In genomic region chr10:122490268-122490667, GRCh38 we compare ENCODE assay signal across 23 cellular contexts. TPM values are rescaled to one million over a fixed set of nuclear protein-coding genes. Genes with fewer than 3 reads are reported as not detected.
DNase-seq lines count a peak whose midpoint lies in the region; ATAC-seq, FAIRE-seq and TF ChIP-seq lines count a peak whose summit lies in the region.
"Had no signal": no experiment of that assay in that cellular context is flagged by ENCODE, and none has a peak within 500 bp of the region (broad histone marks: within the 10 kb centered on the region; RNA-seq: fewer than 3 reads in every experiment).

No MANE protein-coding gene starts in this region.

- intact Hi-C loops in K562 (cut with micrococcal nuclease) = no loop called here

- no peak overlapping the region for H3K4me3 Mint-ChIP-seq in stimulated activated effector memory CD8-positive, alpha-beta T cell treated with anti-CD3 and anti-CD28 coated beads, Interleukin-12 subunit alpha, Interleukin-12 subunit beta, amount 100 ng/mL, for 72 hours
- no peak overlapping the region for H3K4me3 Mint-ChIP-seq in effector memory CD8-positive, alpha-beta T cell
- H3K4me3 Mint-ChIP-seq: activated naive CD4-positive, alpha-beta T cell treated with anti-CD3 and anti-CD28 coated beads, Interleukin-2, amount 10 ng/mL, durations not matched to agents 7 days and 5 days; endodermal cell; immature natural killer cell had no signal

- H3K79me2 ChIP-seq in K562 (ENCODE audit: control insufficient read depth, insufficient read depth, low read length) = no peaks in the 10 kb centered on the region

- no peak for ATAC-seq in K562
- peak; percentile 36 for ATAC-seq in stimulated activated effector memory CD8-positive, alpha-beta T cell treated with anti-CD3 and anti-CD28 coated beads, Interleukin-12 subunit alpha, Interleukin-12 subunit beta, amount 100 ng/mL, for 72 hours
- ATAC-seq in effector memory CD8-positive, alpha-beta T cell (replicated peaks) = no peak

- WGBS in K562 (ENCODE audit: insufficient coverage, low coverage, missing lambda C conversion rate) = 3% methylated on average over 4 of the region's 4 CpGs

- CTCF ChIA-PET in K562 (lab: Yijun Ruan, JAX; ENCODE audit: low intra/inter-chr PET ratio) = no interaction called here

- no peaks in the 10 kb centered on the region for H3K4me1 ChIP-seq in K562 (replicated peaks in 1 of 2; ENCODE audit: control insufficient read depth in 2 of 2, insufficient read depth in 2 of 2, low read length in 2 of 2)
- H3K4me1 ChIP-seq: BE2C, SJCRH30 had no signal

- no peak overlapping the region for H3K9ac ChIP-seq in K562 (ENCODE audit: insufficient read depth in 1 of 2, low read depth in 2 of 2, low read length in 2 of 2)

- H3K9me3 ChIP-seq in K562 (replicated peaks; ENCODE audit: control insufficient read depth, insufficient read depth, low read depth, low read length) = no peaks in the 10 kb centered on the region
- H3K9me3 ChIP-seq: BE2C, SJCRH30, testis had no signal

- H3K27me3 ChIP-seq in K562 (ENCODE audit: control insufficient read depth in 2 of 2, insufficient read depth in 2 of 2, low read length in 2 of 2) = peaks cover 0 to 60% of the 10 kb centered on the region in 2 experiments; a peak in 3 of 5 replicates
- H3K27me3 ChIP-seq: testis had no signal

- H3K4me2 ChIP-seq in K562 (ENCODE audit: insufficient read depth, low read length) = no peak overlapping the region

- peaks cover 38% of the 10 kb centered on the region for H3K4me1 Mint-ChIP-seq in stimulated activated effector memory CD8-positive, alpha-beta T cell treated with anti-CD3 and anti-CD28 coated beads, Interleukin-12 subunit alpha, Interleukin-12 subunit beta, amount 100 ng/mL, for 72 hours
- H3K4me1 Mint-ChIP-seq in effector memory CD8-positive, alpha-beta T cell (ENCODE audit: low read depth in 2 of 2) = peaks cover 12 to 16% of the 10 kb centered on the region in 2 donors
- H3K4me1 Mint-ChIP-seq: activated naive CD4-positive, alpha-beta T cell treated with anti-CD3 and anti-CD28 coated beads, Interleukin-2, amount 10 ng/mL, durations not matched to agents 7 days and 5 days had no signal

- H3K27me3 Mint-ChIP-seq in effector memory CD8-positive, alpha-beta T cell = peaks cover 12 to 18% of the 10 kb centered on the region in 2 donors

- POLR2A ChIA-PET in K562 (lab: Yijun Ruan, JAX) = no interaction called here

- BruUV-seq in K562 (replicated peaks; lab: Mats Ljungman, UMichigan) = no TSS peak

- in situ Hi-C loops in K562 (cut with MboI) = no loop called here

- no peak for TF ChIP-seq EP300 in K562 (IDR thresholded peaks at IDR 0.05; ENCODE audit: low read length)

- TF ChIP-seq CTCF in K562 (IDR thresholded peaks at IDR 0.05 in 2 of 3, conservative IDR thresholded peaks at IDR 0.05 in 1 of 3; ENCODE audit: insufficient read depth in 2 of 3, low read depth in 1 of 3, low read length in 3 of 3) (no peak), fibroblast of pulmonary artery (IDR thresholded peaks at IDR 0.05; ENCODE audit: low read length, missing control alignments) (no peak)

- TF ChIP-seq RAD21 in K562 (CRISPR knock-in tag; conservative IDR thresholded peaks at IDR 0.05 in 1 of 2, IDR thresholded peaks at IDR 0.05 in 1 of 2) = no peak

- no peak for FAIRE-seq in K562 (lab: Jason Lieb, UNC)
- FAIRE-seq: HTR-8/SVneo had no signal

- H3K4me3 ChIP-seq in K562 (no peak overlapping the region), fibroblast of pulmonary artery (replicated peaks; ENCODE audit: low read depth, low read length) (no peak overlapping the region)
- H3K4me3 ChIP-seq: SJCRH30, testis had no signal

- no peak overlapping the region for H2AFZ ChIP-seq in K562 (ENCODE audit: low read depth, low read length)

- no peak overlapping the region for H3K27ac ChIP-seq in K562 (ENCODE audit: extremely low read depth, low read depth, low read length)
- H3K27ac ChIP-seq: SJCRH30, testis had no signal

- H3K36me3 ChIP-seq in K562 (ENCODE audit: control insufficient read depth, insufficient read depth, low read length) = no peaks in the 10 kb centered on the region
- H3K36me3 ChIP-seq: BE2C, SJCRH30 had no signal

- no peaks in the 10 kb centered on the region for H3K9me3 Mint-ChIP-seq in stimulated activated effector memory CD8-positive, alpha-beta T cell treated with anti-CD3 and anti-CD28 coated beads, Interleukin-12 subunit alpha, Interleukin-12 subunit beta, amount 100 ng/mL, for 72 hours
- no peaks in the 10 kb centered on the region for H3K9me3 Mint-ChIP-seq in effector memory CD8-positive, alpha-beta T cell
- H3K9me3 Mint-ChIP-seq: activated naive CD4-positive, alpha-beta T cell treated with anti-CD3 and anti-CD28 coated beads, Interleukin-2, amount 10 ng/mL, durations not matched to agents 7 days and 5 days; endodermal cell; immature natural killer cell had no signal

- no peak overlapping the region for H3K27ac Mint-ChIP-seq in stimulated activated effector memory CD8-positive, alpha-beta T cell treated with anti-CD3 and anti-CD28 coated beads, Interleukin-12 subunit alpha, Interleukin-12 subunit beta, amount 100 ng/mL, for 72 hours
- H3K27ac Mint-ChIP-seq in effector memory CD8-positive, alpha-beta T cell = no peak overlapping the region
- H3K27ac Mint-ChIP-seq: activated naive CD4-positive, alpha-beta T cell treated with anti-CD3 and anti-CD28 coated beads, Interleukin-2, amount 10 ng/mL, durations not matched to agents 7 days and 5 days; endodermal cell; immature natural killer cell had no signal

- H3K36me3 Mint-ChIP-seq in stimulated activated effector memory CD8-positive, alpha-beta T cell treated with anti-CD3 and anti-CD28 coated beads, Interleukin-12 subunit alpha, Interleukin-12 subunit beta, amount 100 ng/mL, for 72 hours = no peaks in the 10 kb centered on the region
- no peaks in the 10 kb centered on the region for H3K36me3 Mint-ChIP-seq in effector memory CD8-positive, alpha-beta T cell (ENCODE audit: insufficient read depth)
- H3K36me3 Mint-ChIP-seq: activated naive CD4-positive, alpha-beta T cell treated with anti-CD3 and anti-CD28 coated beads, Interleukin-2, amount 10 ng/mL, durations not matched to agents 7 days and 5 days; immature natural killer cell had no signal

- peak; percentile 42 for DNase-seq in GM04504 (ENCODE audit: low read depth)
- DNase-seq in K562 (ENCODE audit: extremely low read depth in 1 of 4, low spot score in 3 of 4) = no peak
- peak; percentile 57 for DNase-seq in fibroblast of pulmonary artery (ENCODE audit: low read depth)
- DNase-seq in stimulated activated effector memory CD8-positive, alpha-beta T cell treated with anti-CD3 and anti-CD28 coated beads, Interleukin-12 subunit alpha, Interleukin-12 subunit beta, amount 100 ng/mL, for 72 hours (ENCODE audit: low spot score in 2 of 2) = no peak
- DNase-seq in activated naive CD4-positive, alpha-beta T cell treated with Interleukin-2 at 50 U/mL for 16 hours = no peak
- DNase-seq in HK-2 (ENCODE audit: unreplicated experiment) = no peak
- no peak for DNase-seq in mucosa of gallbladder (ENCODE audit: low spot score)
- no peak for DNase-seq in effector memory CD8-positive, alpha-beta T cell
- DNase-seq: activated CD8-positive, alpha-beta memory T cell treated with anti-CD3 and anti-CD28 coated beads, Interleukin-2, amount 50 U/mL, for 48 hours; activated naive CD4-positive, alpha-beta T cell treated with anti-CD3 and anti-CD28 coated beads, Interleukin-2, amount 10 ng/mL, durations not matched to agents 7 days and 5 days; BE2C; endodermal cell; GF-D8; H7; immature natural killer cell; NCI-H1694 treated with DMSO at 0.1 percent for 48 hours; NCI-H345; SJCRH30; stimulated activated CD4-positive, alpha-beta T cell treated with anti-CD3 and anti-CD28 coated beads, Interleukin-2, amount 100 ng/mL, for 48 hours; testis had no signal

- no peak for TF ChIP-seq POLR2A in K562 (conservative IDR thresholded peaks at IDR 0.05)

- H3K9me1 ChIP-seq in K562 (ENCODE audit: control insufficient read depth, insufficient read depth, low read length) = no peaks in the 10 kb centered on the region

- H4K20me1 ChIP-seq in K562 (replicated peaks; ENCODE audit: control insufficient read depth, insufficient read depth, low read length) = no peaks in the 10 kb centered on the region

RNA-seq across cellular contexts. Expression of gene HTRA1, which starts 28.9 kb away (rescaled TPM):
- total RNA-seq in K562 (2011; cell fraction: chromatin; rRNA removed; ENCODE audit: low replicate concordance) = not detected in 2 replicates
- total RNA-seq in K562 (2011; cell fraction: nucleolus; rRNA removed) = not detected in 2 replicates
- total RNA-seq in K562 (2011; cell fraction: nucleoplasm; rRNA removed) = not detected in 2 replicates
- total RNA-seq in K562 (2014; rRNA removed) (not detected in 2 replicates), K562 (2014; rRNA removed; fragmentation: Illumina TruSeq; extraction: Trizol) (0.15 TPM in 1 of 2 replicates, not detected in the other), K562 (2015; rRNA removed; fragmentation: Illumina TruSeq; extraction: Trizol) (0.11 TPM in 1 of 2 replicates, not detected in the other), K562 (2021) (0.11 and 0.16 TPM in 2 replicates), mucosa of gallbladder (141 TPM)
- polyA plus RNA-seq in K562 (2011; rRNA removed) (0.04 TPM in 1 of 2 replicates, not detected in the other), K562 (2014; fragmentation: Illumina TruSeq; extraction: Trizol) (not detected in 2 replicates), K562 (2014; fragmentation: Nextera tagmentation; extraction: Ambion mirVana) (under 1 TPM in 1 of 2 experiments, not detected in 1; 0.06 TPM), K562 (2014; rRNA removed) (not detected in 2 replicates)
- polyA plus RNA-seq in K562 (2011; cell fraction: cytosol; rRNA removed) = 0.10 TPM in 1 of 2 replicates, not detected in the other
- polyA plus RNA-seq in K562 (2011; cell fraction: nucleus; rRNA removed) = not detected in 2 replicates
- 0.25 TPM in 1 of 2 replicates, not detected in the other for polyA plus RNA-seq in K562 (2012)
- not detected in 2 replicates for polyA minus RNA-seq in K562 (2011; rRNA and poly(A)+ RNA removed)
- 0.91 TPM in 1 of 2 replicates, not detected in the other for polyA minus RNA-seq in K562 (2011; cell fraction: cytosol; rRNA and poly(A)+ RNA removed)
- polyA minus RNA-seq in K562 (2011; cell fraction: nucleus; rRNA and poly(A)+ RNA removed) = not detected in 2 replicates
- total RNA-seq: T-helper 2 cell treated with Interferon-gamma antibody and Interleukin-4, amounts not matched to agents 100 ng/mL and 5 ng/mL, for 36 hours had no signal

RNA-seq across cellular contexts. Expression of gene ARMS2, which starts 35.8 kb away (rescaled TPM):
- total RNA-seq in K562 (2011; cell fraction: chromatin; rRNA removed; ENCODE audit: low replicate concordance) = not detected in 2 replicates
- not detected in 2 replicates for total RNA-seq in K562 (2011; cell fraction: nucleolus; rRNA removed)
- not detected in 2 replicates for total RNA-seq in K562 (2011; cell fraction: nucleoplasm; rRNA removed)
- total RNA-seq in K562 (2014; rRNA removed) (not detected in 2 replicates), K562 (2014; rRNA removed; fragmentation: Illumina TruSeq; extraction: Trizol) (not detected in 2 replicates), K562 (2015; rRNA removed; fragmentation: Illumina TruSeq; extraction: Trizol) (not detected in 2 replicates), K562 (2021) (not detected in 2 replicates), mucosa of gallbladder (not detected)
- polyA plus RNA-seq in K562 (2011; rRNA removed) (not detected in 2 replicates), K562 (2014; fragmentation: Illumina TruSeq; extraction: Trizol) (not detected in 2 replicates), K562 (2014; fragmentation: Nextera tagmentation; extraction: Ambion mirVana) (not detected), K562 (2014; rRNA removed) (not detected in 2 replicates)
- not detected in 2 replicates for polyA plus RNA-seq in K562 (2011; cell fraction: cytosol; rRNA removed)
- polyA plus RNA-seq in K562 (2011; cell fraction: nucleus; rRNA removed) = not detected in 2 replicates
- polyA plus RNA-seq in K562 (2012) = not detected in 2 replicates
- polyA minus RNA-seq in K562 (2011; rRNA and poly(A)+ RNA removed) = not detected in 2 replicates
- polyA minus RNA-seq in K562 (2011; cell fraction: cytosol; rRNA and poly(A)+ RNA removed) = not detected in 2 replicates
- not detected in 2 replicates for polyA minus RNA-seq in K562 (2011; cell fraction: nucleus; rRNA and poly(A)+ RNA removed)
- total RNA-seq: endodermal cell; H7; M059J; SJCRH30; T-helper 2 cell treated with Interferon-gamma antibody and Interleukin-4, amounts not matched to agents 100 ng/mL and 5 ng/mL, for 36 hours had no signal
- polyA plus RNA-seq: immature natural killer cell had no signal

Comparison
In these comparisons a context has a peak if more than half of its experiments do, and no peak if none do; other contexts are left out.
1. DNase-seq: peak in GM04504 (single experiment) and fibroblast of pulmonary artery (single experiment); none in K562 (0 of 4), stimulated activated effector memory CD8-positive, alpha-beta T cell treated with anti-CD3 and anti-CD28 coated beads, Interleukin-12 subunit alpha, Interleukin-12 subunit beta, amount 100 ng/mL, for 72 hours (0 of 2), activated naive CD4-positive, alpha-beta T cell treated with Interleukin-2 at 50 U/mL for 16 hours (single experiment), HK-2 (single experiment), mucosa of gallbladder (single experiment) and effector memory CD8-positive, alpha-beta T cell (0 of 3).
2. RNA of gene HTRA1, which starts 28.9 kb away (total RNA-seq): 141 TPM in mucosa of gallbladder (single experiment); 0.11 to 0.16 TPM in K562; every median in the first group is over 100 times any median in the second.